ENCODE assay signal across 7 cellular contexts in the genomic region with DNA sequence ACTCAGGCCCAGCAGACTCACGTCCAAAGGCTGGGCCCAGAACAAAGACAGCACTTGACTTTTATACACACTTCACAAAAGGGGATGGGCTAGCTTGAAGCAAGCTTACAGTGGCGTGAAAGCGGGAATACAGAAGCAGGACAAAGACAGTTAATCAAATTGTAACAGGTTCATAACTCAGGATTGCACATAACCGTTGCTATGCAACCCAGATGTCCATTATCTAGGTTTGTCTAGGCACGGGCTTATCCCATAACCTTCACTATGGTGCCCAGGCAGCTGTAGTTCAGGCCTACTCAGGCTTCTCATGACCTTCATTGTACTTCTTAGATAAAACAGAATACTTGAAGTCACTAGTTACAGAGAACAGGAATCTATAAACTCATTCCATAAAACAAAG.
DNase-seq lines count a peak whose midpoint lies in the region; FAIRE-seq and TF ChIP-seq lines count a peak whose summit lies in the region.
"Not testable (repeated sequence)": the region's sequence is repeated elsewhere in the genome, so short reads cannot be mapped to it uniquely, and the experiment has no call there.

No MANE protein-coding gene starts in this region.

- H3K4me3 Mint-ChIP-seq in mesothelial cell of epicardium = not testable (repeated sequence)

- peak overlapping the region; percentile 81 for H3K27ac Mint-ChIP-seq in mesothelial cell of epicardium

- H3K36me3 Mint-ChIP-seq in mesothelial cell of epicardium = peaks cover 22% of the 10 kb centered on the region

- H3K4me1 Mint-ChIP-seq in mesothelial cell of epicardium = peaks cover 12% of the 10 kb centered on the region

- peak; percentile 83 for FAIRE-seq in colon (lab: Jason Lieb, UNC)

- not testable (repeated sequence) for H3K9me3 Mint-ChIP-seq in mesothelial cell of epicardium

- TF ChIP-seq CTCF in mesothelial cell of epicardium (IDR thresholded peaks at IDR 0.05; ENCODE audit: unreplicated experiment) = not testable (repeated sequence)

- H3K27me3 Mint-ChIP-seq in mesothelial cell of epicardium (ENCODE audit: low read depth) = not testable (repeated sequence)

- DNase-seq in DMS53 (lab: John Stamatoyannopoulos, UW) (peak; percentile 77), NCI-H1417 treated with DMSO at 0.1 percent for 48 hours (lab: John Stamatoyannopoulos, UW) (peak; percentile 24), NCI-H2196 (lab: John Stamatoyannopoulos, UW; ENCODE audit: unreplicated experiment) (peak; percentile 43), NCI-H69 (lab: John Stamatoyannopoulos, UW) (peak; percentile 2), SHP77 treated with DMSO at 0.1 percent for 48 hours (lab: John Stamatoyannopoulos, UW) (peak; percentile 62)
- DNase-seq in mesothelial cell of epicardium (ENCODE audit: low spot score in 2 of 2, unreplicated experiment in 2 of 2) = not testable (repeated sequence)
